Comparison of ENCODE assay signal across 15 cellular contexts in the genomic region with DNA sequence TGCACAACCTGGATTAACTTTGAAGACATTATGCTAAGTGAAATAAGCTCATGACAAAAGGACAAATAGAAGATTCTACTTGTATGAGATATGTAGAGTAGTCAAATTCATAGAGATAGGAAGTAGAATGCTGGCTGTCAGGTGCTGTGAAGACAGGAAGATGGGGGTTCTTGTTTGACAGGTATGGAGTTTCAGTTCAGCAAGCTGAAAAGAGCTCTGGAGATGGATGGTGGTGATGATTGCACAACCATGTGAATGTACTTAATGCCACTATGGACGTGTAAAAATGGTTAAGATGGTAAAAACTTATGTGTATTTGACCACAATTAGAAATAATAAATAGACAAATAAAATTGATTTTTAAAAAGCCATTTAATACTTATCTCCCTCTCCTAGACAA.
DNase-seq lines count a peak whose midpoint lies in the region; ATAC-seq, FAIRE-seq and TF ChIP-seq lines count a peak whose summit lies in the region.
"Had no signal": no experiment of that assay in that cellular context is flagged by ENCODE, and none has a peak within 500 bp of the region (broad histone marks: within the 10 kb centered on the region; RNA-seq: fewer than 3 reads in every experiment).

No MANE protein-coding gene starts in this region.

- no peak for TF ChIP-seq EP300 in GM12878 (IDR thresholded peaks at IDR 0.05; ENCODE audit: borderline replicate concordance in 1 of 2, control insufficient read depth in 1 of 2, low read depth in 2 of 2, low read length in 2 of 2)

- H3K4me3 ChIP-seq in GM12878 = no peak overlapping the region
- H3K4me3 ChIP-seq in PC-9 = no peak overlapping the region
- H3K4me3 ChIP-seq: lung had no signal

- no peak for TF ChIP-seq RAD21 in GM12878 (IDR thresholded peaks at IDR 0.05; ENCODE audit: insufficient read depth, low read depth, low read length)

- RAD21 ChIA-PET in GM12878 (lab: Charles Lee; ENCODE audit: unreplicated experiment) = interaction anchor here (0.5 to 1.7 kb wide), 8 partner anchors 14 to 170 kb away, joined by 3 to 7 read pairs (median 4); a partner anchor contains a TSS

- no peak overlapping the region for H3K27ac Mint-ChIP-seq in WTC11
- H3K27ac Mint-ChIP-seq: nephron progenitor cell had no signal

- in situ Hi-C loops in GM12878 (cut with MboI) = no loop called here

- CTCF ChIA-PET in GM12878 (lab: Yijun Ruan, JAX) (interaction anchor here (0.6 to 1.0 kb wide), 3 partner anchors 21 to 127 kb away, joined by 3 read pairs; no protein-coding TSS in a partner anchor), PC-9 (lab: Charles Lee) (no interaction called here), WTC11 (lab: Charles Lee) (no interaction called here)

- H3F3A ChIP-seq in PC-9 (ENCODE audit: insufficient read depth, low read depth) = peaks cover 13% of the 10 kb centered on the region

- DNase-seq in GM12878 (ENCODE audit: low read depth, low spot score) (peak; percentile 11), amniotic stem cell (lab: John Stamatoyannopoulos, UW) (no peak), PC-9 (no peak), WTC11 (ENCODE audit: low spot score) (no peak)
- DNase-seq: BE2C, DMS 273 treated with DMSO at 0.1 percent for 48 hours, NCI-H187, nephron progenitor cell, retina had no signal

- H3K27me3 Mint-ChIP-seq in WTC11 (ENCODE audit: low read depth) = no peaks in the 10 kb centered on the region

- no peak overlapping the region for H3K9ac ChIP-seq in GM12878 (ENCODE audit: control insufficient read depth, insufficient read depth, low read length)

- TF ChIP-seq POLR2A in GM12878 (IDR thresholded peaks at IDR 0.05; ENCODE audit: low read depth, low read length) = no peak

- H3K36me3 ChIP-seq in GM12878 (ENCODE audit: control insufficient read depth in 2 of 2, insufficient read depth in 2 of 2, low read length in 1 of 2) (no peaks in the 10 kb centered on the region), PC-9 (ENCODE audit: low read depth) (no peaks in the 10 kb centered on the region)
- H3K36me3 ChIP-seq: BE2C had no signal

- SMC1A ChIA-PET in GM12878 (lab: Charles Lee; ENCODE audit: uncharacterized antibody, unreplicated experiment) = interaction anchor here (0.6 to 1.2 kb wide), 6 partner anchors 11 to 203 kb away, joined by 3 to 8 read pairs (median 3); no protein-coding TSS in a partner anchor

- H3K9me3 ChIP-seq in GM12878 (replicated peaks; ENCODE audit: control insufficient read depth, insufficient read depth, low read length) = no peaks in the 10 kb centered on the region
- H3K9me3 ChIP-seq in PC-9 (ENCODE audit: insufficient read depth, low read depth) = no peaks in the 10 kb centered on the region
- H3K9me3 ChIP-seq: BE2C had no signal

- H4K20me1 ChIP-seq in GM12878 (ENCODE audit: control insufficient read depth, insufficient read depth) (no peaks in the 10 kb centered on the region), PC-9 (ENCODE audit: insufficient read depth) (no peaks in the 10 kb centered on the region)

- ATAC-seq in GM18868 (IDR thresholded peaks at IDR 0.05; ENCODE audit: unreplicated experiment) = peak; percentile 74
- ATAC-seq in GM21447 (IDR thresholded peaks at IDR 0.05; ENCODE audit: unreplicated experiment) = peak; percentile 75
- peak; percentile 82 for ATAC-seq in HG03095 (IDR thresholded peaks at IDR 0.05; ENCODE audit: unreplicated experiment)
- ATAC-seq in GM12878 = peak; percentile 76
- no peak for ATAC-seq in WTC11

- no peak overlapping the region for H3K4me3 Mint-ChIP-seq in WTC11
- H3K4me3 Mint-ChIP-seq: nephron progenitor cell had no signal

- no peak for TF ChIP-seq CTCF in GM12878 (IDR thresholded peaks at IDR 0.05 in 2 of 3, conservative IDR thresholded peaks at IDR 0.05 in 1 of 3; ENCODE audit: control insufficient read depth in 2 of 3, extremely low read depth in 1 of 3, insufficient read depth in 1 of 3, low read depth in 3 of 3, low read length in 3 of 3)
- no peak for TF ChIP-seq CTCF in PC-9 (conservative IDR thresholded peaks at IDR 0.05)
- no peak for TF ChIP-seq CTCF in WTC11 (IDR thresholded peaks at IDR 0.05)

- H3K9me2 ChIP-seq in PC-9 (ENCODE audit: insufficient read depth) = no peaks in the 10 kb centered on the region

- H3K4me1 ChIP-seq in GM12878 (ENCODE audit: control insufficient read depth, insufficient read depth, low read length) (peaks cover 9% of the 10 kb centered on the region), PC-9 (replicated peaks; ENCODE audit: insufficient read depth) (peaks cover 22% of the 10 kb centered on the region)
- H3K4me1 ChIP-seq: BE2C had no signal

- no TSS peak for BruUV-seq in GM12878 (replicated peaks; lab: Mats Ljungman, UMichigan)
- no TSS peak for BruUV-seq in PC-9 (replicated peaks; lab: Mats Ljungman, UMichigan)

- FAIRE-seq in GM12878 (lab: Jason Lieb, UNC) = no peak

- H3K4me2 ChIP-seq in GM12878 (ENCODE audit: control insufficient read depth, insufficient read depth) = no peak overlapping the region
- H3K4me2 ChIP-seq in PC-9 = no peak overlapping the region

- H2AFZ ChIP-seq in GM12878 (ENCODE audit: control insufficient read depth, low read depth, low read length) (no peak overlapping the region), PC-9 (no peak overlapping the region)

- H3K27me3 ChIP-seq in GM12878 (replicated peaks in 1 of 2; ENCODE audit: control insufficient read depth in 2 of 2, insufficient read depth in 2 of 2, low read length in 1 of 2) = no peaks in the 10 kb centered on the region
- H3K27me3 ChIP-seq in PC-9 (ENCODE audit: insufficient read depth, low read depth) = no peaks in the 10 kb centered on the region
- H3K27me3 ChIP-seq: BE2C had no signal

- intact Hi-C loops in GM12878 (cut with micrococcal nuclease; ENCODE audit: unreplicated experiment) (no loop called here), PC-9 (cut with micrococcal nuclease; ENCODE audit: unreplicated experiment) (no loop called here)

- no peak overlapping the region for H3K27ac ChIP-seq in GM12878 (ENCODE audit: control insufficient read depth, insufficient read depth)
- H3K27ac ChIP-seq in PC-9 = no peak overlapping the region
- H3K27ac ChIP-seq: RWPE1 had no signal

- no peaks in the 10 kb centered on the region for H3K36me3 Mint-ChIP-seq in WTC11
- H3K36me3 Mint-ChIP-seq: activated naive CD4-positive, alpha-beta T cell treated with anti-CD3 and anti-CD28 coated beads, Interleukin-2, amount 50 U/mL, for 72 hours had no signal

- H3K79me2 ChIP-seq in GM12878 (ENCODE audit: control insufficient read depth, insufficient read depth, low read length) = no peaks in the 10 kb centered on the region
- H3K79me2 ChIP-seq in PC-9 (ENCODE audit: low read depth) = no peaks in the 10 kb centered on the region

- no peaks in the 10 kb centered on the region for H3K9me3 Mint-ChIP-seq in WTC11
- H3K9me3 Mint-ChIP-seq: activated naive CD4-positive, alpha-beta T cell treated with anti-CD3 and anti-CD28 coated beads, Interleukin-2, amount 50 U/mL, for 72 hours; nephron progenitor cell had no signal

- no peaks in the 10 kb centered on the region for H3K4me1 Mint-ChIP-seq in WTC11
- H3K4me1 Mint-ChIP-seq: nephron progenitor cell had no signal

- 0% methylated on average over 1 of the region's 1 CpG for WGBS in GM12878 (ENCODE audit: insufficient coverage, insufficient replicate concordance, low lambda C conversion rate, missing lambda C conversion rate)

- POLR2A ChIA-PET in GM12878 (lab: Charles Lee) = interaction anchor here (1.5 kb wide), 1 partner anchor 8 kb away, joined by 3 read pairs; no protein-coding TSS in a partner anchor
- POLR2A ChIA-PET in PC-9 (lab: Charles Lee; ENCODE audit: unreplicated experiment) = no interaction called here
- POLR2A ChIA-PET in WTC11 (lab: Charles Lee) = no interaction called here

TF ChIP-seq in GM12878, 131 proteins besides CTCF, POLR2A, EP300 and RAD21 (continues in another document):
- TF ChIP-seq, protein P1, sequence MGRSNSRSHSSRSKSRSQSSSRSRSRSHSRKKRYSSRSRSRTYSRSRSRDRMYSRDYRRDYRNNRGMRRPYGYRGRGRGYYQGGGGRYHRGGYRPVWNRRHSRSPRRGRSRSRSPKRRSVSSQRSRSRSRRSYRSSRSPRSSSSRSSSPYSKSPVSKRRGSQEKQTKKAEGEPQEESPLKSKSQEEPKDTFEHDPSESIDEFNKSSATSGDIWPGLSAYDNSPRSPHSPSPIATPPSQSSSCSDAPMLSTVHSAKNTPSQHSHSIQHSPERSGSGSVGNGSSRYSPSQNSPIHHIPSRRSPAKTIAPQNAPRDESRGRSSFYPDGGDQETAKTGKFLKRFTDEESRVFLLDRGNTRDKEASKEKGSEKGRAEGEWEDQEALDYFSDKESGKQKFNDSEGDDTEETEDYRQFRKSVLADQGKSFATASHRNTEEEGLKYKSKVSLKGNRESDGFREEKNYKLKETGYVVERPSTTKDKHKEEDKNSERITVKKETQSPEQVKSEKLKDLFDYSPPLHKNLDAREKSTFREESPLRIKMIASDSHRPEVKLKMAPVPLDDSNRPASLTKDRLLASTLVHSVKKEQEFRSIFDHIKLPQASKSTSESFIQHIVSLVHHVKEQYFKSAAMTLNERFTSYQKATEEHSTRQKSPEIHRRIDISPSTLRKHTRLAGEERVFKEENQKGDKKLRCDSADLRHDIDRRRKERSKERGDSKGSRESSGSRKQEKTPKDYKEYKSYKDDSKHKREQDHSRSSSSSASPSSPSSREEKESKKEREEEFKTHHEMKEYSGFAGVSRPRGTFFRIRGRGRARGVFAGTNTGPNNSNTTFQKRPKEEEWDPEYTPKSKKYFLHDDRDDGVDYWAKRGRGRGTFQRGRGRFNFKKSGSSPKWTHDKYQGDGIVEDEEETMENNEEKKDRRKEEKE (IDR thresholded peaks at IDR 0.05) = no peak

TF ChIP-seq in WTC11, 78 proteins besides CTCF, POLR2A, EP300 and RAD21 (continues in another document):
- TF ChIP-seq RORB (CRISPR knock-in tag; IDR thresholded peaks at IDR 0.05) = no peak
- TF ChIP-seq, protein P2, sequence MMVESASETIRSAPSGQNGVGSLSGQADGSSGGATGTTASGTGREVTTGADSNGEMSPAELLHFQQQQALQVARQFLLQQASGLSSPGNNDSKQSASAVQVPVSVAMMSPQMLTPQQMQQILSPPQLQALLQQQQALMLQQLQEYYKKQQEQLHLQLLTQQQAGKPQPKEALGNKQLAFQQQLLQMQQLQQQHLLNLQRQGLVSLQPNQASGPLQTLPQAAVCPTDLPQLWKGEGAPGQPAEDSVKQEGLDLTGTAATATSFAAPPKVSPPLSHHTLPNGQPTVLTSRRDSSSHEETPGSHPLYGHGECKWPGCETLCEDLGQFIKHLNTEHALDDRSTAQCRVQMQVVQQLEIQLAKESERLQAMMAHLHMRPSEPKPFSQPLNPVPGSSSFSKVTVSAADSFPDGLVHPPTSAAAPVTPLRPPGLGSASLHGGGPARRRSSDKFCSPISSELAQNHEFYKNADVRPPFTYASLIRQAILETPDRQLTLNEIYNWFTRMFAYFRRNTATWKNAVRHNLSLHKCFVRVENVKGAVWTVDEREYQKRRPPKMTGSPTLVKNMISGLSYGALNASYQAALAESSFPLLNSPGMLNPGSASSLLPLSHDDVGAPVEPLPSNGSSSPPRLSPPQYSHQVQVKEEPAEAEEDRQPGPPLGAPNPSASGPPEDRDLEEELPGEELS (CRISPR knock-in tag; IDR thresholded peaks at IDR 0.05) = no peak
